Comparison of ENCODE assay signal across 21 cellular contexts in the genomic region with DNA sequence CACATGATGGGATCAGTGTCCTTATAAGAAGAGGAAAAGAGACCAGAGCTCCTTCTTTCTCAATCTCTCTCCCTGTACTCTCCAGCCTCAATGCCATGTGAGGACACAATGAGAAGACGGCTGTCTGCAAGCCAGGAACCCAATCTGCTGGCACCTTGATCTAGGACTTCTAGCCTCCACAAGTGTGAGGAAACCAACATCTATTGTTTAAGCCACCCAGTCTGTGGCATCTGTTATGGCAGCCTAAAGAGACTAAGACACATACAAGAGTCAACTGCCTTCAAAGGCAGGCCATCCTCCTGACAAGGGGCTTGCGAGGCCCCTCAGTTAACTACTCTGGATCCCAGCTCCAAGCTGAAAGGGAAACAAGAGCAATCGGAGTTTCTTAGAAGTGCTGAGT.
DNase-seq lines count a peak whose midpoint lies in the region; ATAC-seq and TF ChIP-seq lines count a peak whose summit lies in the region.
"Had no signal": no experiment of that assay in that cellular context is flagged by ENCODE, and none has a peak within 500 bp of the region (broad histone marks: within the 10 kb centered on the region; RNA-seq: fewer than 3 reads in every experiment).

No MANE protein-coding gene starts in this region.

- TF ChIP-seq CTCF in right atrium auricular region (IDR thresholded peaks at IDR 0.05) (no peak), vagina (IDR thresholded peaks at IDR 0.05) (no peak), chondrocyte (IDR thresholded peaks at IDR 0.05) (no peak)

- H3K4me3 ChIP-seq in right atrium auricular region (no peak overlapping the region), vagina (no peak overlapping the region)
- H3K4me3 ChIP-seq: GM12878, neural progenitor cell, upper lobe of right lung had no signal

- H3K9me3 Mint-ChIP-seq in activated naive CD8-positive, alpha-beta T cell treated with anti-CD3 and anti-CD28 coated beads, Interleukin-2, amount 50 U/mL, for 24 hours: no peaks in the 10 kb centered on the region
- H3K9me3 Mint-ChIP-seq in naive thymus-derived CD8-positive, alpha-beta T cell: no peaks in the 10 kb centered on the region
- H3K9me3 Mint-ChIP-seq in chondrocyte (ENCODE audit: low read depth): no peaks in the 10 kb centered on the region
- H3K9me3 Mint-ChIP-seq: HFFc6, neural progenitor cell had no signal

- peaks cover 90% of the 10 kb centered on the region for H3K4me1 Mint-ChIP-seq in activated naive CD8-positive, alpha-beta T cell treated with anti-CD3 and anti-CD28 coated beads, Interleukin-2, amount 50 U/mL, for 24 hours
- H3K4me1 Mint-ChIP-seq in naive thymus-derived CD8-positive, alpha-beta T cell: peaks cover 47 to 99% (median 95%) of the 10 kb centered on the region in 4 donors
- peaks cover 16% of the 10 kb centered on the region for H3K4me1 Mint-ChIP-seq in chondrocyte (ENCODE audit: low read depth)

- POLR2A ChIA-PET in naive thymus-derived CD8-positive, alpha-beta T cell (lab: Charles Lee): interaction anchor here (1.1 to 1.2 kb wide), 2 partner anchors 10 to 36 kb away, joined by 3 read pairs; no protein-coding TSS in a partner anchor

- peak; percentile 32 for DNase-seq in right atrium auricular region (ENCODE audit: low spot score)
- no peak for DNase-seq in Right ventricle myocardium superior
- DNase-seq in activated naive CD8-positive, alpha-beta T cell treated with anti-CD3 and anti-CD28 coated beads, Interleukin-2, amount 50 U/mL, for 24 hours: no peak
- no peak for DNase-seq in naive thymus-derived CD8-positive, alpha-beta T cell
- DNase-seq in vagina (ENCODE audit: extremely low spot score in 2 of 2): no peak
- no peak for DNase-seq in NCI-H226
- DNase-seq in NCI-H1417 (lab: John Stamatoyannopoulos, UW): no peak
- no peak for DNase-seq in chondrocyte (ENCODE audit: low spot score)
- DNase-seq: activated gamma-delta T cell; foreskin fibroblast; HFFc6; kidney; NCI-H1048; NCI-H2081 treated with DMSO at 0.1 percent for 48 hours; NCI-H510A treated with DMSO at 0.1 percent for 48 hours; stimulated activated naive B cell treated with anti-CD40 and anti-IgM and Interleukin-4, amounts not matched to agents 10 μg/mL and 1 μg/mL and 100 μg/mL, for 72 hours; upper lobe of right lung had no signal

- no peak overlapping the region for H3K4me3 Mint-ChIP-seq in activated naive CD8-positive, alpha-beta T cell treated with anti-CD3 and anti-CD28 coated beads, Interleukin-2, amount 50 U/mL, for 24 hours
- peak overlapping the region in 1 of 10 donors; percentile 26 for H3K4me3 Mint-ChIP-seq in naive thymus-derived CD8-positive, alpha-beta T cell
- no peak overlapping the region for H3K4me3 Mint-ChIP-seq in chondrocyte (ENCODE audit: unreplicated experiment)
- H3K4me3 Mint-ChIP-seq: HFFc6; neural progenitor cell; stimulated activated naive B cell treated with anti-CD40 and anti-IgM and Interleukin-4, amounts not matched to agents 10 μg/mL and 1 μg/mL and 100 μg/mL, for 72 hours had no signal

- peak overlapping the region; percentile 48 for H3K27ac Mint-ChIP-seq in activated naive CD8-positive, alpha-beta T cell treated with anti-CD3 and anti-CD28 coated beads, Interleukin-2, amount 50 U/mL, for 24 hours
- peak overlapping the region; percentile 68 to 97 (median 88) for H3K27ac Mint-ChIP-seq in naive thymus-derived CD8-positive, alpha-beta T cell
- H3K27ac Mint-ChIP-seq in chondrocyte (ENCODE audit: unreplicated experiment): no peak overlapping the region
- H3K27ac Mint-ChIP-seq: HFFc6 had no signal

- peaks cover 48% of the 10 kb centered on the region for H3K36me3 Mint-ChIP-seq in activated naive CD8-positive, alpha-beta T cell treated with anti-CD3 and anti-CD28 coated beads, Interleukin-2, amount 50 U/mL, for 24 hours (ENCODE audit: low read depth)
- peaks cover 7 to 67% (median 18%) of the 10 kb centered on the region in 3 donors for H3K36me3 Mint-ChIP-seq in naive thymus-derived CD8-positive, alpha-beta T cell
- H3K36me3 Mint-ChIP-seq in chondrocyte (ENCODE audit: low read depth): no peaks in the 10 kb centered on the region

- intact Hi-C loops in Right ventricle myocardium superior (cut with DNase I) (no loop called here), vagina (cut with DNase I) (no loop called here)

- TF ChIP-seq POLR2A in vagina (IDR thresholded peaks at IDR 0.05): no peak

- H3K9me3 ChIP-seq in right atrium auricular region: no peaks in the 10 kb centered on the region
- H3K9me3 ChIP-seq in vagina: no peaks in the 10 kb centered on the region
- H3K9me3 ChIP-seq: upper lobe of right lung had no signal

- no peaks in the 10 kb centered on the region for H3K27me3 ChIP-seq in right atrium auricular region
- H3K27me3 ChIP-seq in vagina: no peaks in the 10 kb centered on the region
- H3K27me3 ChIP-seq: neural progenitor cell, upper lobe of right lung had no signal

- ATAC-seq in Right ventricle myocardium superior (ENCODE audit: poor library complexity): no peak
- ATAC-seq in activated naive CD8-positive, alpha-beta T cell treated with anti-CD3 and anti-CD28 coated beads, Interleukin-2, amount 50 U/mL, for 24 hours: no peak
- no peak for ATAC-seq in naive thymus-derived CD8-positive, alpha-beta T cell
- ATAC-seq: GM12878; stimulated activated naive B cell treated with anti-CD40 and anti-IgM and Interleukin-4, amounts not matched to agents 10 μg/mL and 1 μg/mL and 100 μg/mL, for 72 hours; upper lobe of right lung had no signal

- no peaks in the 10 kb centered on the region for H3K27me3 Mint-ChIP-seq in activated naive CD8-positive, alpha-beta T cell treated with anti-CD3 and anti-CD28 coated beads, Interleukin-2, amount 50 U/mL, for 24 hours
- H3K27me3 Mint-ChIP-seq in naive thymus-derived CD8-positive, alpha-beta T cell: no peaks in the 10 kb centered on the region
- no peaks in the 10 kb centered on the region for H3K27me3 Mint-ChIP-seq in chondrocyte (ENCODE audit: low read depth)
- H3K27me3 Mint-ChIP-seq: stimulated activated naive B cell treated with anti-CD40 and anti-IgM and Interleukin-4, amounts not matched to agents 10 μg/mL and 1 μg/mL and 100 μg/mL, for 72 hours had no signal

- H3K4me1 ChIP-seq in right atrium auricular region (peaks cover 0 to 3% of the 10 kb centered on the region in 2 donors), vagina (peaks cover 7% of the 10 kb centered on the region)

- H3K36me3 ChIP-seq in right atrium auricular region (no peaks in the 10 kb centered on the region), vagina (no peaks in the 10 kb centered on the region)
- H3K36me3 ChIP-seq: neural progenitor cell, upper lobe of right lung had no signal

- H3K27ac ChIP-seq in right atrium auricular region: no peak overlapping the region
- peak overlapping the region; percentile 5 for H3K27ac ChIP-seq in vagina
- H3K27ac ChIP-seq: KMS-11, neural progenitor cell, upper lobe of right lung, VCaP had no signal
